In the genomic region with DNA sequence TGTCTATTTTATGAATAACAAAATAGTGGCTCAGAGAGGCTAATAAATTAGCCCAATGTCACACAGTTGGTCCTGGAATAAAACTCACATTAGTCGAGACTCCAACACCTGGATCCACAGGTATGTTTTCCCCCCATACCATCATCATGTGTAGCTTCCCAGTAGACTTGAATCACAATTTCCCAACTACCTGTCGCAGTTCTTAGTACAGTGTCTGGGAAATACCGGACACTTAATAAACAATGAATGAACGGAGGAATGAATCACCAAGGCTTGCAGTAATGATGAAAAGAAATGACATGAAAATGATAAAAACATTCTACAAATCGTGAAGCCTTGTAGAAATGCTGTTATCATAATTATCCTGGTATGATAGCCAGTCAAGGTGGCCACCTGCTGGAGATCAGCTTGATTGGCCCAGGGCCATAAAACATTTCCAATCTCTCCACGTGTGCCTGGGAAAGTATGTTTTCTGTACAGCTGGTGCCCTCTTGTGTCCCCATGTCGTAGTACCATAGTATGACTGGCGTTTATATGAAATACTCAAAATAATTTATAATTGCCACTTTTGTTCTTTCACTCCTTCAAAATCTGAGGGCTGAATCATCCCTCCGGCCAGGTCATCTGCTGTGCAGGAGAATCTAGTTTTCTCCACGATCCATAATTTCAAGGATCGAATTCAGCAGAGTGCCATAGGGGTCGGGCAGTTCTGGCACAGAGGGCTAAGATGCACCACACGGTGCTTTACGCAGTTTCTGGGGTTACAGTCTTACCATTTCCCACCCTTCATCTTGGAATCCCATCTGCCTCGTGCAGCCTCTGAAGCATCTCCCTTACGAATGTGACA, we compare ENCODE assay signal across 8 cellular contexts.
DNase-seq lines count a peak whose midpoint lies in the region; ATAC-seq and TF ChIP-seq lines count a peak whose summit lies in the region.

No MANE protein-coding gene starts in this region.

- H2AFZ ChIP-seq in neural progenitor cell (replicated peaks) = no peak overlapping the region

- no peak overlapping the region for H3K4me3 Mint-ChIP-seq in neural progenitor cell
- H3K4me3 Mint-ChIP-seq in activated CD4-positive, alpha-beta T cell treated with anti-CD3 and anti-CD28 coated beads, Interleukin-2, amount 10 ng/mL, durations not matched to agents 7 days and 5 days = no peak overlapping the region
- H3K4me3 Mint-ChIP-seq in activated naive CD8-positive, alpha-beta T cell treated with anti-CD3 and anti-CD28 coated beads for 36 hours = no peak overlapping the region

- peaks cover 51% of the 10 kb centered on the region for H3K36me3 Mint-ChIP-seq in neural progenitor cell
- H3K36me3 Mint-ChIP-seq in activated CD4-positive, alpha-beta T cell treated with anti-CD3 and anti-CD28 coated beads, Interleukin-2, amount 10 ng/mL, durations not matched to agents 7 days and 5 days (ENCODE audit: low read depth) = no peaks in the 10 kb centered on the region
- no peaks in the 10 kb centered on the region for H3K36me3 Mint-ChIP-seq in activated naive CD8-positive, alpha-beta T cell treated with anti-CD3 and anti-CD28 coated beads for 36 hours

- TF ChIP-seq CTCF in right atrium auricular region (IDR thresholded peaks at IDR 0.05) = no peak
- peak; percentile 31 for TF ChIP-seq CTCF in cardiac fibroblast (IDR thresholded peaks at IDR 0.05; ENCODE audit: low read depth, low read length)
- TF ChIP-seq CTCF in neural progenitor cell (IDR thresholded peaks at IDR 0.05) = peak; percentile 30

- H3K79me2 ChIP-seq in neural progenitor cell (ENCODE audit: low read depth) = no peaks in the 10 kb centered on the region

- H3K9me3 ChIP-seq in right atrium auricular region = no peaks in the 10 kb centered on the region
- H3K9me3 ChIP-seq in right cardiac atrium (ENCODE audit: control insufficient read depth, low read length) = no peaks in the 10 kb centered on the region
- no peaks in the 10 kb centered on the region for H3K9me3 ChIP-seq in neural progenitor cell (ENCODE audit: low read depth)

- CTCF ChIA-PET in activated CD4-positive, alpha-beta T cell treated with anti-CD3 and anti-CD28 coated beads, Interleukin-2, amount 10 ng/mL, durations not matched to agents 7 days and 5 days (lab: Charles Lee) = no interaction called here

- no peak overlapping the region for H3K9ac ChIP-seq in neural progenitor cell

- ATAC-seq in right cardiac atrium (no peak), HG02610 (IDR thresholded peaks at IDR 0.05; ENCODE audit: unreplicated experiment) (no peak)

- no peaks in the 10 kb centered on the region for H3K9me3 Mint-ChIP-seq in neural progenitor cell
- no peaks in the 10 kb centered on the region for H3K9me3 Mint-ChIP-seq in activated CD4-positive, alpha-beta T cell treated with anti-CD3 and anti-CD28 coated beads, Interleukin-2, amount 10 ng/mL, durations not matched to agents 7 days and 5 days
- peaks cover 1% of the 10 kb centered on the region for H3K9me3 Mint-ChIP-seq in activated naive CD8-positive, alpha-beta T cell treated with anti-CD3 and anti-CD28 coated beads for 36 hours

- no peaks in the 10 kb centered on the region for H3F3A ChIP-seq in neural progenitor cell (ENCODE audit: low read depth)

- peaks cover 3% of the 10 kb centered on the region for H4K20me1 ChIP-seq in neural progenitor cell (ENCODE audit: low read depth)

- DNase-seq in right atrium auricular region (ENCODE audit: low spot score) (peak; percentile 32), right cardiac atrium (no peak), NCI-H460 (ENCODE audit: extremely low read depth, low read depth) (peak; percentile 63), cardiac fibroblast (ENCODE audit: low read depth in 2 of 2) (peak; percentile 21 to 52), neural progenitor cell (ENCODE audit: low spot score) (peak; percentile 4)
- no peak for DNase-seq in activated CD4-positive, alpha-beta T cell treated with anti-CD3 and anti-CD28 coated beads, Interleukin-2, amount 10 ng/mL, durations not matched to agents 7 days and 5 days
- no peak for DNase-seq in activated naive CD8-positive, alpha-beta T cell treated with anti-CD3 and anti-CD28 coated beads for 36 hours

- H3K4me3 ChIP-seq in right atrium auricular region = no peak overlapping the region
- H3K4me3 ChIP-seq in right cardiac atrium (ENCODE audit: low read length) = no peak overlapping the region
- no peak overlapping the region for H3K4me3 ChIP-seq in cardiac fibroblast (replicated peaks in 1 of 2; ENCODE audit: low read depth in 2 of 2, low read length in 2 of 2)
- H3K4me3 ChIP-seq in neural progenitor cell = no peak overlapping the region

- 67% methylated on average over 16 of the region's 16 CpGs for WGBS in right cardiac atrium

- H3K27me3 Mint-ChIP-seq in neural progenitor cell (ENCODE audit: insufficient read depth, low read depth) = peaks cover 6% of the 10 kb centered on the region
- H3K27me3 Mint-ChIP-seq in activated CD4-positive, alpha-beta T cell treated with anti-CD3 and anti-CD28 coated beads, Interleukin-2, amount 10 ng/mL, durations not matched to agents 7 days and 5 days = no peaks in the 10 kb centered on the region
- no peaks in the 10 kb centered on the region for H3K27me3 Mint-ChIP-seq in activated naive CD8-positive, alpha-beta T cell treated with anti-CD3 and anti-CD28 coated beads for 36 hours

- H3K27ac ChIP-seq in right atrium auricular region (no peak overlapping the region), right cardiac atrium (ENCODE audit: low read length) (no peak overlapping the region), neural progenitor cell (no peak overlapping the region)

- intact Hi-C loops in right cardiac atrium (cut with DNase I) = no loop called here

- H3K27me3 ChIP-seq in right atrium auricular region (no peaks in the 10 kb centered on the region), right cardiac atrium (ENCODE audit: control insufficient read depth, insufficient read depth) (no peaks in the 10 kb centered on the region), neural progenitor cell (no peaks in the 10 kb centered on the region)

- H3K4me2 ChIP-seq in neural progenitor cell = no peak overlapping the region

- no peaks in the 10 kb centered on the region for H3K36me3 ChIP-seq in right atrium auricular region
- H3K36me3 ChIP-seq in neural progenitor cell = no peaks in the 10 kb centered on the region

- H3K4me1 ChIP-seq in right atrium auricular region (no peaks in the 10 kb centered on the region), right cardiac atrium (ENCODE audit: control insufficient read depth, insufficient read depth, low read length) (no peaks in the 10 kb centered on the region), neural progenitor cell (no peaks in the 10 kb centered on the region)

- POLR2A ChIA-PET in activated CD4-positive, alpha-beta T cell treated with anti-CD3 and anti-CD28 coated beads, Interleukin-2, amount 10 ng/mL, durations not matched to agents 7 days and 5 days (lab: Charles Lee) = no interaction called here

- peak overlapping the region; percentile 46 for H3K27ac Mint-ChIP-seq in neural progenitor cell
- H3K27ac Mint-ChIP-seq in activated CD4-positive, alpha-beta T cell treated with anti-CD3 and anti-CD28 coated beads, Interleukin-2, amount 10 ng/mL, durations not matched to agents 7 days and 5 days = no peak overlapping the region
- H3K27ac Mint-ChIP-seq in activated naive CD8-positive, alpha-beta T cell treated with anti-CD3 and anti-CD28 coated beads for 36 hours = no peak overlapping the region

- H3K4me1 Mint-ChIP-seq in neural progenitor cell = no peaks in the 10 kb centered on the region
- H3K4me1 Mint-ChIP-seq in activated CD4-positive, alpha-beta T cell treated with anti-CD3 and anti-CD28 coated beads, Interleukin-2, amount 10 ng/mL, durations not matched to agents 7 days and 5 days = no peaks in the 10 kb centered on the region
- H3K4me1 Mint-ChIP-seq in activated naive CD8-positive, alpha-beta T cell treated with anti-CD3 and anti-CD28 coated beads for 36 hours = no peaks in the 10 kb centered on the region

Comparison
In these comparisons a context has a peak if more than half of its experiments do, and no peak if none do; other contexts are left out.
1. DNase-seq: peak in right atrium auricular region (single experiment), NCI-H460 (single experiment), cardiac fibroblast (2 of 2) and neural progenitor cell (single experiment); none in right cardiac atrium (0 of 3), activated CD4-positive, alpha-beta T cell treated with anti-CD3 and anti-CD28 coated beads, Interleukin-2, amount 10 ng/mL, durations not matched to agents 7 days and 5 days (single experiment) and activated naive CD8-positive, alpha-beta T cell treated with anti-CD3 and anti-CD28 coated beads for 36 hours (single experiment).
2. CTCF ChIP-seq: peak in cardiac fibroblast (single experiment) and neural progenitor cell (single experiment); none in right atrium auricular region (0 of 2).